Comparison of ENCODE assay signal across 26 cellular contexts in genomic region chr6:11812439-11812838, GRCh38. TPM values are rescaled to one million over a fixed set of nuclear protein-coding genes. Genes with fewer than 3 reads are reported as not detected.
"Had no signal": no experiment of that assay in that cellular context is flagged by ENCODE, and none has a peak within 500 bp of the region (broad histone marks: within the 10 kb centered on the region; RNA-seq: fewer than 3 reads in every experiment).

No MANE protein-coding gene starts in this region.

- H3K27me3 ChIP-seq: SJCRH30 had no signal

- H3K4me3 ChIP-seq: SJCRH30 had no signal

- H3K9me3 ChIP-seq: SJCRH30 had no signal

- DNase-seq: IMR-90; Kasumi-1; KG1; MV-4-11; NCI-H1048; NCI-H1105; NCI-H1417; NCI-H1436 treated with DMSO at 0.1 percent for 48 hours; NCI-H1694; NCI-H187 treated with DMSO at 0.1 percent for 48 hours; NCI-H2029 treated with DMSO at 0.1 percent for 48 hours; NCI-H510A; NCI-H524 treated with DMSO at 0.1 percent for 48 hours; NCI-H69; NCI-H774; NK-92 treated with Interleukin-12 subunit alpha and Interleukin-12 subunit beta, amount 100 ng/mL, for 24 hours; PC-3; SHP77; SJCRH30; T-helper 1 cell; T-helper 17 cell had no signal

- H3K36me3 ChIP-seq: SJCRH30 had no signal

- ATAC-seq: HepG2, Panc1, PC-3, SK-N-SH treated with all-trans-retinoic acid at 6 μM for 48 hours, T-helper 17 cell had no signal

- H3K4me1 ChIP-seq: SJCRH30 had no signal

- H3K27ac ChIP-seq: RWPE1, SJCRH30 had no signal

- FAIRE-seq: HepG2 had no signal

RNA-seq across cellular contexts. Expression of gene ADTRP, which starts 33.8 kb away (rescaled TPM):
- total RNA-seq: HepG2, OCI-LY7, PC-3, SJCRH30 had no signal
